In the genomic region with DNA sequence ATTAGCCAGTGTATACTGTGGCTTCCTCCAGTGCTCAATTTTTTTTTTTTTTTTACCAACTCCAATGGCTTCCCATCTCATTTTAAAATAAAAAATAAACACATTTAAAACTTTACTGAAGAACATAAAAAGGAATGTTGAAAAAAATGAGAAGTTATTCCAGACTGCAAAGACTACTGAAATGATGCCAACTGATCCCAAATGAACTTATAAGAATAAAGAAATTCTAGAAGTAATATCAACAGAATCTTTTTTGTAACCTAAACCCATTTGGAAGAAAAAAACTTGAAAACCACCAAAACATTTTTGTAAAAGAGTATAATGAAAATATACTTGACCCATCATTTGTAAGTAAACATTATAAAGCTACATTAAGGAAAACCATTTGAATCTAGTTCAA, we compare ENCODE assay signal across 24 cellular contexts.
A peak's percentile ranks its signal among the peaks of the same experiment; 100 is the strongest.
DNase-seq lines count a peak whose midpoint lies in the region; ATAC-seq and TF ChIP-seq lines count a peak whose summit lies in the region.
"Had no signal": no experiment of that assay in that cellular context is flagged by ENCODE, and none has a peak within 500 bp of the region (broad histone marks: within the 10 kb centered on the region; RNA-seq: fewer than 3 reads in every experiment).

No MANE protein-coding gene starts in this region.

- H3K4me2 ChIP-seq in IMR-90 (ENCODE audit: low read depth, low read length): no peak overlapping the region
- H3K4me2 ChIP-seq: A549, BLaER1 had no signal

- no peak overlapping the region for H3K18ac ChIP-seq in IMR-90 (ENCODE audit: low read depth, low read length)

- TF ChIP-seq CTCF in AG09319 (IDR thresholded peaks at IDR 0.05; ENCODE audit: low read depth, low read length) (no peak), IMR-90 (conservative IDR thresholded peaks at IDR 0.05; ENCODE audit: low read depth, low read length) (no peak), chondrocyte (IDR thresholded peaks at IDR 0.05) (no peak)

- no peak for ATAC-seq in IMR-90 (ENCODE audit: low read depth)
- ATAC-seq in GM21381 (IDR thresholded peaks at IDR 0.05; ENCODE audit: unreplicated experiment): no peak
- ATAC-seq in left colon: no peak
- ATAC-seq: A549 had no signal

- no peak overlapping the region for H3K4ac ChIP-seq in IMR-90 (ENCODE audit: low read depth, low read length)

- CTCF ChIA-PET in IMR-90 (lab: Yijun Ruan, JAX): no interaction called here

- no peaks in the 10 kb centered on the region for H3K36me3 ChIP-seq in IMR-90 (ENCODE audit: control insufficient read depth, insufficient read depth, low read length)
- H3K36me3 ChIP-seq: BE2C had no signal

- H3K4me3 ChIP-seq in IMR-90 (ENCODE audit: insufficient read depth, low read depth, low read length): no peak overlapping the region
- H3K4me3 ChIP-seq: A549, BLaER1 had no signal

- H3K9ac ChIP-seq in IMR-90 (ENCODE audit: low read depth, low read length): no peak overlapping the region
- H3K9ac ChIP-seq: BLaER1 had no signal

- H3K14ac ChIP-seq in IMR-90 (replicated peaks; ENCODE audit: low read depth, low read length): no peak overlapping the region

- no peak for TF ChIP-seq POLR2A in IMR-90 (IDR thresholded peaks at IDR 0.05; ENCODE audit: low read depth, low read length)

- no peaks in the 10 kb centered on the region for H3K9me3 ChIP-seq in IMR-90 (ENCODE audit: control insufficient read depth, insufficient read depth, low read length)
- H3K9me3 ChIP-seq: A549, BE2C had no signal

- no peak for TF ChIP-seq RAD21 in IMR-90 (IDR thresholded peaks at IDR 0.05; ENCODE audit: low read length)

- no peak overlapping the region for H2BK5ac ChIP-seq in IMR-90 (ENCODE audit: low read depth, low read length, poor library complexity, severe bottlenecking)

- H3K27ac Mint-ChIP-seq in chondrocyte (ENCODE audit: unreplicated experiment): peak overlapping the region; percentile 6
- H3K27ac Mint-ChIP-seq: CD14-positive monocyte had no signal

- no peak overlapping the region for H2AK9ac ChIP-seq in IMR-90 (replicated peaks; ENCODE audit: low read depth, low read length, poor library complexity)

- BruUV-seq in IMR-90 (replicated peaks; lab: Mats Ljungman, UMichigan): no TSS peak

- no peaks in the 10 kb centered on the region for H3K4me1 ChIP-seq in IMR-90 (ENCODE audit: control insufficient read depth, insufficient read depth, low read length)
- H3K4me1 ChIP-seq: A549, BE2C, BLaER1 had no signal

- no peak overlapping the region for H2BK15ac ChIP-seq in IMR-90 (ENCODE audit: low read depth, low read length)

- H3K23ac ChIP-seq in IMR-90 (ENCODE audit: low read depth, low read length): no peak overlapping the region

- POLR2A ChIA-PET in IMR-90 (lab: Charles Lee; ENCODE audit: unreplicated experiment): no interaction called here

- peaks cover 12 to 18% of the 10 kb centered on the region in 2 experiments for H3K79me1 ChIP-seq in IMR-90 (ENCODE audit: low read depth in 1 of 2, low read length in 2 of 2)

- H3K9me1 ChIP-seq in IMR-90 (ENCODE audit: insufficient read depth, low read length): peaks cover 2% of the 10 kb centered on the region; the same call in 1 of the 2 replicates

- peaks cover under 1% of the 10 kb centered on the region for H3K36me3 Mint-ChIP-seq in chondrocyte (ENCODE audit: low read depth)

- H3K4me1 Mint-ChIP-seq in chondrocyte (ENCODE audit: low read depth): peaks cover 23% of the 10 kb centered on the region

- H4K5ac ChIP-seq in IMR-90 (ENCODE audit: low read depth, low read length): no peak overlapping the region

- H3K27ac ChIP-seq in IMR-90 (ENCODE audit: insufficient read depth, low read length): no peak overlapping the region
- H3K27ac ChIP-seq: 22Rv1, A549, BLaER1 had no signal

- H3K9me3 Mint-ChIP-seq in chondrocyte (ENCODE audit: low read depth): no peaks in the 10 kb centered on the region

- no peak overlapping the region for H2AFZ ChIP-seq in IMR-90 (replicated peaks; ENCODE audit: low read length, poor library complexity)

- no peaks in the 10 kb centered on the region for H3K27me3 ChIP-seq in IMR-90 (ENCODE audit: control insufficient read depth, insufficient read depth, low read length)
- H3K27me3 ChIP-seq: BE2C, BLaER1 had no signal

- H4K8ac ChIP-seq in IMR-90 (ENCODE audit: low read depth in 2 of 2, low read length in 2 of 2): no peak overlapping the region

- H4K20me1 ChIP-seq in IMR-90 (ENCODE audit: insufficient read depth, low read length): no peaks in the 10 kb centered on the region
- H4K20me1 ChIP-seq: BLaER1 had no signal

- dilution Hi-C loops in IMR-90 (cut with HindIII; ENCODE audit: low sequenced_read_pairs, unreplicated experiment): no loop called here

- no peaks in the 10 kb centered on the region for H3K27me3 Mint-ChIP-seq in chondrocyte (ENCODE audit: low read depth)
- H3K27me3 Mint-ChIP-seq: CD4-positive, alpha-beta memory T cell; CD4-positive, CD25-positive, alpha-beta regulatory T cell; CD8-positive, alpha-beta memory T cell had no signal

- H2BK20ac ChIP-seq in IMR-90 (ENCODE audit: low read depth, low read length): no peak overlapping the region

- in situ Hi-C loops in IMR-90 (cut with MboI; ENCODE audit: low sequenced_read_pairs): no loop called here

- H4K91ac ChIP-seq in IMR-90 (ENCODE audit: insufficient read depth, low read depth, low read length): no peak overlapping the region

- intact Hi-C loops in IMR-90 (cut with micrococcal nuclease) (no loop called here), left colon (cut with DNase I, micrococcal nuclease) (no loop called here)

- H2AK5ac ChIP-seq in IMR-90 (ENCODE audit: low read depth, low read length): no peak overlapping the region

- no peak overlapping the region for H3K4me3 Mint-ChIP-seq in chondrocyte (ENCODE audit: unreplicated experiment)
- H3K4me3 Mint-ChIP-seq: CD14-positive monocyte; CD4-positive, alpha-beta memory T cell; CD4-positive, CD25-positive, alpha-beta regulatory T cell had no signal

- H3K56ac ChIP-seq in IMR-90 (ENCODE audit: extremely low read depth, insufficient read depth, low read length): no peak overlapping the region

- DNase-seq in AG09319 (ENCODE audit: extremely low read depth, low read depth) (peak; percentile 3), IMR-90 (peak; percentile 10), chondrocyte (ENCODE audit: low spot score) (no peak), fibroblast of peridontal ligament (ENCODE audit: extremely low read depth) (peak; percentile 55), left colon (no peak), kidney glomerular epithelial cell (lab: John Stamatoyannopoulos, UW) (no peak)
- DNase-seq: BE2C; C1 segment of cervical spinal cord; CD4-positive, alpha-beta memory T cell; CD4-positive, CD25-positive, alpha-beta regulatory T cell; CD8-positive, alpha-beta memory T cell; COR-L47; DMS 273 treated with DMSO at 0.1 percent for 48 hours; DMS153; DMS53; DMS79; DND-41; EL; GF-D8 had no signal

- no peak overlapping the region for H2BK120ac ChIP-seq in IMR-90 (ENCODE audit: low read depth, low read length)

TF ChIP-seq in IMR-90, 13 proteins besides CTCF, POLR2A, EP300 and RAD21:
- no peak for TF ChIP-seq BHLHE40 (IDR thresholded peaks at IDR 0.05; ENCODE audit: low read depth, low read length)
- no peak for TF ChIP-seq NFE2L2 (IDR thresholded peaks at IDR 0.05; ENCODE audit: low read depth, low read length)
- TF ChIP-seq MXI1 (IDR thresholded peaks at IDR 0.05; ENCODE audit: borderline replicate concordance, low read depth, low read length): no peak
- TF ChIP-seq, protein P1, sequence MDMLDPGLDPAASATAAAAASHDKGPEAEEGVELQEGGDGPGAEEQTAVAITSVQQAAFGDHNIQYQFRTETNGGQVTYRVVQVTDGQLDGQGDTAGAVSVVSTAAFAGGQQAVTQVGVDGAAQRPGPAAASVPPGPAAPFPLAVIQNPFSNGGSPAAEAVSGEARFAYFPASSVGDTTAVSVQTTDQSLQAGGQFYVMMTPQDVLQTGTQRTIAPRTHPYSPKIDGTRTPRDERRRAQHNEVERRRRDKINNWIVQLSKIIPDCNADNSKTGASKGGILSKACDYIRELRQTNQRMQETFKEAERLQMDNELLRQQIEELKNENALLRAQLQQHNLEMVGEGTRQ (IDR thresholded peaks at IDR 0.05; ENCODE audit: low read depth, low read length): no peak
- no peak for TF ChIP-seq MAFK (IDR thresholded peaks at IDR 0.05; ENCODE audit: low read depth, low read length)
- TF ChIP-seq, protein P2, sequence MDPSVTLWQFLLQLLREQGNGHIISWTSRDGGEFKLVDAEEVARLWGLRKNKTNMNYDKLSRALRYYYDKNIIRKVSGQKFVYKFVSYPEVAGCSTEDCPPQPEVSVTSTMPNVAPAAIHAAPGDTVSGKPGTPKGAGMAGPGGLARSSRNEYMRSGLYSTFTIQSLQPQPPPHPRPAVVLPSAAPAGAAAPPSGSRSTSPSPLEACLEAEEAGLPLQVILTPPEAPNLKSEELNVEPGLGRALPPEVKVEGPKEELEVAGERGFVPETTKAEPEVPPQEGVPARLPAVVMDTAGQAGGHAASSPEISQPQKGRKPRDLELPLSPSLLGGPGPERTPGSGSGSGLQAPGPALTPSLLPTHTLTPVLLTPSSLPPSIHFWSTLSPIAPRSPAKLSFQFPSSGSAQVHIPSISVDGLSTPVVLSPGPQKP (IDR thresholded peaks at IDR 0.05; ENCODE audit: borderline replicate concordance, low read depth, low read length): no peak
- no peak for TF ChIP-seq CEBPB (IDR thresholded peaks at IDR 0.05; ENCODE audit: low read depth, low read length)
- no peak for TF ChIP-seq MAZ (IDR thresholded peaks at IDR 0.05; ENCODE audit: borderline replicate concordance, low read depth, low read length)
- TF ChIP-seq FOS (IDR thresholded peaks at IDR 0.05; ENCODE audit: low read depth, low read length): no peak
- TF ChIP-seq CHD1 (IDR thresholded peaks at IDR 0.05; ENCODE audit: low read depth, low read length): no peak
- TF ChIP-seq RCOR1 (IDR thresholded peaks at IDR 0.05; ENCODE audit: insufficient replicate concordance, low read length): no peak
- no peak for TF ChIP-seq RFX5 (IDR thresholded peaks at IDR 0.05; ENCODE audit: low read depth, low read length)
- no peak for TF ChIP-seq SMC3 (IDR thresholded peaks at IDR 0.05; ENCODE audit: low read depth, low read length)

Comparison
In these comparisons a context has a peak if more than half of its experiments do, and no peak if none do; other contexts are left out.
1. DNase-seq: peak in AG09319 (single experiment), IMR-90 (single experiment) and fibroblast of peridontal ligament (single experiment); none in chondrocyte (single experiment), left colon (0 of 2) and kidney glomerular epithelial cell (single experiment).